Comparison of ENCODE assay signal across 14 cellular contexts in the genomic region with DNA sequence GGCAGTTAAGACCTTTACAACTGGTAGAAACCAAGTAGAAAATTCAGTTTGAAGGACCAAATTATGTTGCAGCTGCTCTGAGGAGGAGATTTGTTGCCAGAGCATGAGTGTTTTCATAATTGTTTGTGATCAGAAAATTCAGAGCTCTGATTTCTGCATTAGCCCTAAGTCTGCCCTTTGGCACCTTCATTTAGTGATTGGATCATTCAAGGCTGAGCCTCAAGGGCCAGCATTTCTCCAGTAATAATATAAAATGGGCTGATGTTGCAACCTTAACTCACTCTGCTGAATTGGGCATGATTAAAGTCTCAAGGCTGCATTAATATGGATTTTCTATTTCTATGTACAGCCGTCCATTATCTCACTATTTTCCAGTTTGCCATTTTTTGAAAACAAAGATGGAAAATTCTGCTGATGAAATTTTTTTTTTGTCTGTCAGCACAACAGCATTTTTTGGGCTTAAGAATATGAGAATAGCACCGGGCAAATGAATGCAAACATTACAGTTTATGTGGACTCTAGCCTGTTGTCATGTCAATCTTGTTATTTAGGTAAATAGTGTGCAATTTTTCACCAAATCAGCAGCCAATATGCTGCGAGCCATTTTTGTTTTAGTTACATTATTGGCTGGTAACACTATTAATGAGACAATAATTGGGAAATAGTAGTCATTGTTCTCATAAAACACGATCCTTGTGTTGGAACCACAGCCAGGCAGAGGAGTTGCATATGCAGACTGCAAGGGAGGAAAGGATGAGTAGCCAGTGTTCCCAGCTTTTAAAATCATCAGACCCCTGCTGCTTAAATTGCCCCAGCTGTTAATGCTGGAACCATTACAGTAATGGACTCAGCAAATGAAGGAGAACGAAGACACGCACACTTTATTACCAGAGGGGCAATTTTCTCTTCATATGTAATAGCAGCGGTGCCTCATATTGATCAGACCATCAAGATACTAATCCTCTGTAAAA. TPM values are rescaled to one million over a fixed set of nuclear protein-coding genes. Genes with fewer than 3 reads are reported as not detected.
DNase-seq lines count a peak whose midpoint lies in the region; ATAC-seq and TF ChIP-seq lines count a peak whose summit lies in the region.
"Had no signal": no experiment of that assay in that cellular context is flagged by ENCODE, and none has a peak within 500 bp of the region (broad histone marks: within the 10 kb centered on the region; RNA-seq: fewer than 3 reads in every experiment).

No MANE protein-coding gene starts in this region.

- H3K4me2 ChIP-seq in neural progenitor cell: peak overlapping the region; percentile 20

- peaks cover 21% of the 10 kb centered on the region for H3K4me1 ChIP-seq in neural progenitor cell

- H3K9me3 Mint-ChIP-seq in brain (peaks cover 0 to 3% (median 0%) of the 10 kb centered on the region in 5 experiments), neural progenitor cell (peaks cover 6% of the 10 kb centered on the region)
- H3K9me3 Mint-ChIP-seq: CD4-positive, alpha-beta memory T cell had no signal

- no peak overlapping the region for H3K4me3 ChIP-seq in neural progenitor cell

- DNase-seq in DMS79 (lab: John Stamatoyannopoulos, UW): peak; percentile 74
- peak; percentile 83 for DNase-seq in NCI-H146 treated with DMSO at 0.1 percent for 48 hours (lab: John Stamatoyannopoulos, UW; ENCODE audit: unreplicated experiment)
- DNase-seq in neural progenitor cell (ENCODE audit: low spot score): peak; percentile 28
- DNase-seq in HPDE6-E6E7 (ENCODE audit: extremely low spot score): no peak
- no peak for DNase-seq in activated effector memory CD4-positive, alpha-beta T cell treated with anti-CD3 and anti-CD28 coated beads, Interleukin-2, amount 50 U/mL, for 16 hours
- DNase-seq: activated CD4-positive, alpha-beta T cell treated with anti-CD3 and anti-CD28 coated beads for 36 hours; activated naive CD4-positive, alpha-beta T cell; CD4-positive, alpha-beta memory T cell; midbrain; NCI-H2029 treated with DMSO at 0.1 percent for 48 hours; stimulated activated CD4-positive, alpha-beta T cell treated with anti-CD3 and anti-CD28 coated beads, Interleukin-12 subunit alpha, Interleukin-12 subunit beta, amount 100 ng/mL, for 4 hours had no signal

- no peak for ATAC-seq in GM21447 (IDR thresholded peaks at IDR 0.05; ENCODE audit: unreplicated experiment)
- ATAC-seq in HG03571 (IDR thresholded peaks at IDR 0.05; ENCODE audit: unreplicated experiment): no peak
- ATAC-seq: activated CD4-positive, alpha-beta T cell treated with anti-CD3 and anti-CD28 coated beads for 36 hours had no signal

- H3K27ac ChIP-seq in neural progenitor cell: no peak overlapping the region

- H3K4me3 Mint-ChIP-seq in brain (peak overlapping the region; percentile 18 to 66 (median 54)), neural progenitor cell (no peak overlapping the region)
- H3K4me3 Mint-ChIP-seq: activated CD4-positive, alpha-beta T cell treated with anti-CD3 and anti-CD28 coated beads for 36 hours; CD4-positive, alpha-beta memory T cell had no signal

- H2AFZ ChIP-seq in neural progenitor cell (replicated peaks): no peak overlapping the region

- H3K9ac ChIP-seq in neural progenitor cell: no peak overlapping the region

- H3K79me2 ChIP-seq in neural progenitor cell (ENCODE audit: low read depth): peaks cover 73% of the 10 kb centered on the region

- peaks cover 24% of the 10 kb centered on the region for H4K20me1 ChIP-seq in neural progenitor cell (ENCODE audit: low read depth)

- H3K27ac Mint-ChIP-seq in brain: peak overlapping the region in 4 of 5 experiments; percentile 74 to 87 (median 84)
- no peak overlapping the region for H3K27ac Mint-ChIP-seq in neural progenitor cell
- H3K27ac Mint-ChIP-seq: activated CD4-positive, alpha-beta T cell treated with anti-CD3 and anti-CD28 coated beads for 36 hours; CD4-positive, alpha-beta memory T cell had no signal

- H3K4me1 Mint-ChIP-seq in brain: peaks cover 44% of the 10 kb centered on the region
- H3K4me1 Mint-ChIP-seq in neural progenitor cell: peaks cover 11% of the 10 kb centered on the region

- H3K27me3 Mint-ChIP-seq in brain: no peaks in the 10 kb centered on the region
- H3K27me3 Mint-ChIP-seq in neural progenitor cell (ENCODE audit: insufficient read depth, low read depth): peaks cover 3% of the 10 kb centered on the region
- H3K27me3 Mint-ChIP-seq: activated CD4-positive, alpha-beta T cell treated with anti-CD3 and anti-CD28 coated beads for 36 hours; CD4-positive, alpha-beta memory T cell had no signal

- no peaks in the 10 kb centered on the region for H3K36me3 ChIP-seq in neural progenitor cell

- H3F3A ChIP-seq in neural progenitor cell (ENCODE audit: low read depth): no peaks in the 10 kb centered on the region

- H3K36me3 Mint-ChIP-seq in brain (peaks cover 24% of the 10 kb centered on the region), neural progenitor cell (peaks cover 2% of the 10 kb centered on the region)

- H3K27me3 ChIP-seq in neural progenitor cell: no peaks in the 10 kb centered on the region

- TF ChIP-seq CTCF in brain (conservative IDR thresholded peaks at IDR 0.05) (no peak), neural progenitor cell (IDR thresholded peaks at IDR 0.05) (no peak)

- H3K9me3 ChIP-seq in neural progenitor cell (ENCODE audit: low read depth): no peaks in the 10 kb centered on the region

RNA-seq across cellular contexts. Expression of a gene that starts 10.4 kb away (rescaled TPM):
- polyA plus RNA-seq in brain (ENCODE audit: insufficient read depth, low read depth, low replicate concordance): 206 TPM
- 110 TPM in 2 replicates for total RNA-seq in neural progenitor cell (ENCODE audit: low replicate concordance)

RNA-seq across cellular contexts. Expression of a gene that starts 10.7 kb away (rescaled TPM):
- 8.8 TPM for polyA plus RNA-seq in brain (ENCODE audit: insufficient read depth, low read depth, low replicate concordance)
- total RNA-seq in neural progenitor cell (ENCODE audit: low replicate concordance): 18.6 and 23.2 TPM in 2 replicates

Comparison
In these comparisons a context has a peak if more than half of its experiments do, and no peak if none do; other contexts are left out.
1. DNase-seq: peak in DMS79 (single experiment), NCI-H146 treated with DMSO at 0.1 percent for 48 hours (single experiment) and neural progenitor cell (single experiment); none in HPDE6-E6E7 (single experiment) and activated effector memory CD4-positive, alpha-beta T cell treated with anti-CD3 and anti-CD28 coated beads, Interleukin-2, amount 50 U/mL, for 16 hours (single experiment).